ENCODE assay signal across 3 cellular contexts in genomic region chr2:15929008-15929407, GRCh38. TPM values are rescaled to one million over a fixed set of nuclear protein-coding genes. Genes with fewer than 3 reads are reported as not detected.
"Had no signal": no experiment of that assay in that cellular context is flagged by ENCODE, and none has a peak within 500 bp of the region (broad histone marks: within the 10 kb centered on the region; RNA-seq: fewer than 3 reads in every experiment).

No MANE protein-coding gene starts in this region.

RNA-seq across cellular contexts. Expression of gene MYCN, which starts 11.3 kb away (rescaled TPM):
- total RNA-seq: LHCN-M2, M059J, MCF 10A had no signal
